Comparison of ENCODE assay signal across 19 cellular contexts in the genomic region with DNA sequence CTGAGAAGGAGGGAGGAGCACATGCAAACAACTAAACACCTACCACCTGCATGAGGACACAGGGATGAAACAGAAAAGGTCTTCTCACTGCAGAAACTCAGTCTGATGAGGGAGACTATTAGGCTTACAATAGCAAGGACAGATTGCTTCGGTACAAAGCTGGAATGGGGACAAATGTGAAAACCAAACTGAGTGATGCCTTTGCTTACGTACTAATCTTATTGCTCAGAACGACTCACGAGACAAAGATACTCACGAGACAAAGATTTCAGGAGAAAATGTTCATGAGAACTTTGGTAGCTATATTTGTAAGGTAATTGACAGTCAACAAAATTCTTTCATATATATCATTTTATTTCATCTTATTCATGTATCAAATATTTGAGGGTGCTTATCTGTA.
A peak's percentile ranks its signal among the peaks of the same experiment; 100 is the strongest.
DNase-seq lines count a peak whose midpoint lies in the region; ATAC-seq, FAIRE-seq and TF ChIP-seq lines count a peak whose summit lies in the region.
"Had no signal": no experiment of that assay in that cellular context is flagged by ENCODE, and none has a peak within 500 bp of the region (broad histone marks: within the 10 kb centered on the region; RNA-seq: fewer than 3 reads in every experiment).

No MANE protein-coding gene starts in this region.

- H3K4me1 ChIP-seq in GM23248 (ENCODE audit: insufficient read depth) (peaks cover 4% of the 10 kb centered on the region; the same call in 1 of the 2 replicates), endothelial cell of umbilical vein (ENCODE audit: control insufficient read depth, extremely low read depth, insufficient read depth, low read length) (no peaks in the 10 kb centered on the region), prostate gland (replicated peaks) (no peaks in the 10 kb centered on the region)
- H3K4me1 ChIP-seq: BLaER1 had no signal

- H3K9me3 Mint-ChIP-seq in endothelial cell (ENCODE audit: unreplicated experiment), result no peaks in the 10 kb centered on the region

- no peak for TF ChIP-seq POLR2A in endothelial cell of umbilical vein (IDR thresholded peaks at IDR 0.05; ENCODE audit: low read depth, low read length)
- no peak for TF ChIP-seq POLR2A in prostate gland (IDR thresholded peaks at IDR 0.05)

- H4K20me1 ChIP-seq in GM23248 (ENCODE audit: insufficient read depth) (no peaks in the 10 kb centered on the region), endothelial cell of umbilical vein (replicated peaks; ENCODE audit: control insufficient read depth, extremely low read depth, insufficient read depth, low read length) (no peaks in the 10 kb centered on the region)
- H4K20me1 ChIP-seq: BLaER1 had no signal

- H3K27me3 Mint-ChIP-seq in endothelial cell (ENCODE audit: unreplicated experiment), result peaks cover 8% of the 10 kb centered on the region

- intact Hi-C loops in endothelial cell of umbilical vein (cut with micrococcal nuclease) (loop anchor here (10.0 kb wide), 2 partner anchors 123 to 333 kb away; no protein-coding TSS in a partner anchor), prostate gland (cut with DNase I) (no loop called here)

- H3K4me2 ChIP-seq in GM23248 (ENCODE audit: unreplicated experiment), result no peak overlapping the region
- no peak overlapping the region for H3K4me2 ChIP-seq in endothelial cell of umbilical vein (ENCODE audit: insufficient read depth, low read length)
- H3K4me2 ChIP-seq: BLaER1 had no signal

- no peak overlapping the region for H3K9ac ChIP-seq in GM23248
- no peak overlapping the region for H3K9ac ChIP-seq in endothelial cell of umbilical vein (replicated peaks; ENCODE audit: extremely low read depth, insufficient read depth, low read length)
- H3K9ac ChIP-seq: BLaER1 had no signal

- CTCF ChIA-PET in endothelial cell of umbilical vein (lab: Charles Lee), result interaction anchor here (1.0 to 2.5 kb wide), 2 partner anchors 126 to 261 kb away, joined by 6 to 10 read pairs; no protein-coding TSS in a partner anchor

- no peaks in the 10 kb centered on the region for H3K36me3 Mint-ChIP-seq in endothelial cell (ENCODE audit: low read depth, unreplicated experiment)
- H3K36me3 Mint-ChIP-seq: CD14-positive monocyte; CD4-positive, alpha-beta memory T cell had no signal

- H3K79me2 ChIP-seq in GM23248 (ENCODE audit: insufficient read depth) (no peaks in the 10 kb centered on the region), endothelial cell of umbilical vein (ENCODE audit: control insufficient read depth, insufficient read depth, low read length) (no peaks in the 10 kb centered on the region)

- H3F3A ChIP-seq in GM23248 (ENCODE audit: insufficient read depth), result no peaks in the 10 kb centered on the region

- BruUV-seq in endothelial cell of umbilical vein (replicated peaks; lab: Mats Ljungman, UMichigan), result no TSS peak

- WGBS in GM23248 (ENCODE audit: low coverage in 1 of 2, low lambda C conversion rate in 2 of 2, missing lambda C conversion rate in 2 of 2), 2 experiments, result 23 to 39% methylated on average over 5 of the region's 5 CpGs
- 81% methylated on average over 5 of the region's 5 CpGs for WGBS in prostate gland

- no peaks in the 10 kb centered on the region for H3K9me1 ChIP-seq in endothelial cell of umbilical vein (replicated peaks; ENCODE audit: control insufficient read depth, extremely low read depth, insufficient read depth, low read length)

- TF ChIP-seq CTCF in endothelial cell of umbilical vein (IDR thresholded peaks at IDR 0.05; ENCODE audit: extremely low read depth in 1 of 2, insufficient read depth in 1 of 2, low read depth in 1 of 2, low read length in 2 of 2) (no peak), endothelial cell (IDR thresholded peaks at IDR 0.05; ENCODE audit: unreplicated experiment) (no peak), prostate gland (IDR thresholded peaks at IDR 0.05) (no peak)

- no peaks in the 10 kb centered on the region for H3K9me2 ChIP-seq in GM23248 (ENCODE audit: insufficient read depth)

- H3K9me3 ChIP-seq in GM23248 (ENCODE audit: low read depth) (no peaks in the 10 kb centered on the region), endothelial cell of umbilical vein (replicated peaks; ENCODE audit: control insufficient read depth, insufficient read depth, low read length) (no peaks in the 10 kb centered on the region), prostate gland (no peaks in the 10 kb centered on the region)
- H3K9me3 ChIP-seq: BLaER1 had no signal

- H3K27ac Mint-ChIP-seq in endothelial cell (ENCODE audit: unreplicated experiment), result no peak overlapping the region
- H3K27ac Mint-ChIP-seq: CD14-positive monocyte; CD4-positive, alpha-beta memory T cell; H9 had no signal

- peak; percentile 8 for FAIRE-seq in endothelial cell of umbilical vein (lab: Jason Lieb, UNC)
- FAIRE-seq: A204.1, H1, K562 had no signal

- POLR2A ChIA-PET in endothelial cell of umbilical vein (lab: Charles Lee), result no interaction called here

- no peaks in the 10 kb centered on the region for H3K4me1 Mint-ChIP-seq in endothelial cell (ENCODE audit: unreplicated experiment)
- H3K4me1 Mint-ChIP-seq: CD14-positive monocyte; CD4-positive, alpha-beta memory T cell; H9 had no signal

- H3K4me3 ChIP-seq in GM23248, result no peak overlapping the region
- no peak overlapping the region for H3K4me3 ChIP-seq in endothelial cell of umbilical vein (replicated peaks in 1 of 3; ENCODE audit: insufficient read depth in 1 of 3, low read depth in 1 of 3, low read length in 3 of 3)
- H3K4me3 ChIP-seq in prostate gland, result no peak overlapping the region
- H3K4me3 ChIP-seq: BLaER1, K562 had no signal

- DNase-seq in GM23248 (peak; percentile 28), NCI-H226 (peak; percentile 13), endothelial cell of umbilical vein (ENCODE audit: low read depth, low spot score) (no peak), stromal cell of bone marrow (ENCODE audit: low read depth) (peak; percentile 6), endothelial cell (ENCODE audit: low spot score) (no peak), T1000 (lab: John Stamatoyannopoulos, UW) (no peak), prostate gland (ENCODE audit: low spot score) (no peak)
- DNase-seq: CD4-positive, alpha-beta memory T cell; DMS153; DMS79; GF-D8; H9 had no signal

- H3K36me3 ChIP-seq in GM23248 (ENCODE audit: low read depth) (no peaks in the 10 kb centered on the region), endothelial cell of umbilical vein (ENCODE audit: control insufficient read depth in 2 of 2, extremely low read depth in 1 of 2, insufficient read depth in 2 of 2, low read length in 2 of 2) (no peaks in the 10 kb centered on the region), prostate gland (no peaks in the 10 kb centered on the region)
- H3K36me3 ChIP-seq: BLaER1 had no signal

- in situ Hi-C loops in GM23248 (cut with MboI), result no loop called here

- dilution Hi-C loops in endothelial cell of umbilical vein (cut with MboI; ENCODE audit: extremely low pct_ligation_motif_present, low sequenced_read_pairs), result no loop called here

- H3K27me3 ChIP-seq in GM23248 (replicated peaks; ENCODE audit: insufficient read depth) (no peaks in the 10 kb centered on the region; the same call in 1 of the 2 replicates), endothelial cell of umbilical vein (ENCODE audit: control insufficient read depth in 2 of 2, insufficient read depth in 2 of 2, low read length in 2 of 2) (no peaks in the 10 kb centered on the region), prostate gland (replicated peaks; ENCODE audit: insufficient read depth) (no peaks in the 10 kb centered on the region)
- H3K27me3 ChIP-seq: BLaER1 had no signal

- H2AFZ ChIP-seq in GM23248, result no peak overlapping the region
- H2AFZ ChIP-seq in endothelial cell of umbilical vein (ENCODE audit: low read depth, low read length), result no peak overlapping the region

- no peak overlapping the region for H3K27ac ChIP-seq in GM23248
- H3K27ac ChIP-seq in endothelial cell of umbilical vein (ENCODE audit: insufficient read depth, low read depth, low read length), result no peak overlapping the region
- no peak overlapping the region for H3K27ac ChIP-seq in prostate gland
- H3K27ac ChIP-seq: BLaER1, HL-60 had no signal

- ATAC-seq in esophagus mucosa, result no peak
- ATAC-seq: K562 had no signal

- H3K4me3 Mint-ChIP-seq in endothelial cell (ENCODE audit: unreplicated experiment), result no peak overlapping the region
- H3K4me3 Mint-ChIP-seq: CD14-positive monocyte; CD4-positive, alpha-beta memory T cell; H9 had no signal

TF ChIP-seq in endothelial cell of umbilical vein, 7 proteins besides CTCF, POLR2A, EP300 and RAD21:
- TF ChIP-seq JUN (IDR thresholded peaks at IDR 0.05; ENCODE audit: borderline replicate concordance, insufficient read depth, insufficient read length, low read depth), result no peak
- no peak for TF ChIP-seq FOS (IDR thresholded peaks at IDR 0.05; ENCODE audit: borderline replicate concordance, insufficient read depth, low read length)
- TF ChIP-seq GATA2 (IDR thresholded peaks at IDR 0.05; ENCODE audit: insufficient read depth, insufficient read length, low read depth, low read length), result no peak
- TF ChIP-seq, protein P1, sequence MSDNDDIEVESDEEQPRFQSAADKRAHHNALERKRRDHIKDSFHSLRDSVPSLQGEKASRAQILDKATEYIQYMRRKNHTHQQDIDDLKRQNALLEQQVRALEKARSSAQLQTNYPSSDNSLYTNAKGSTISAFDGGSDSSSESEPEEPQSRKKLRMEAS (IDR thresholded peaks at IDR 0.05; ENCODE audit: insufficient read depth, insufficient read length), result no peak
- TF ChIP-seq MYC (IDR thresholded peaks at IDR 0.05; ENCODE audit: low read depth, low read length), result no peak
- no peak for TF ChIP-seq POLR2AphosphoS5 (IDR thresholded peaks at IDR 0.05; ENCODE audit: insufficient read depth, low read depth, low read length)
- TF ChIP-seq EZH2 (IDR thresholded peaks at IDR 0.05; ENCODE audit: borderline replicate concordance, low read depth, low read length, severe bottlenecking), result no peak

Comparison
In these comparisons a context has a peak if more than half of its experiments do, and no peak if none do; other contexts are left out.
1. DNase-seq: peak in GM23248 (single experiment), NCI-H226 (single experiment) and stromal cell of bone marrow (single experiment); none in endothelial cell of umbilical vein (single experiment), endothelial cell (single experiment), T1000 (single experiment) and prostate gland (single experiment).